23 cellular contexts compared by ENCODE assay signal in the genomic region with DNA sequence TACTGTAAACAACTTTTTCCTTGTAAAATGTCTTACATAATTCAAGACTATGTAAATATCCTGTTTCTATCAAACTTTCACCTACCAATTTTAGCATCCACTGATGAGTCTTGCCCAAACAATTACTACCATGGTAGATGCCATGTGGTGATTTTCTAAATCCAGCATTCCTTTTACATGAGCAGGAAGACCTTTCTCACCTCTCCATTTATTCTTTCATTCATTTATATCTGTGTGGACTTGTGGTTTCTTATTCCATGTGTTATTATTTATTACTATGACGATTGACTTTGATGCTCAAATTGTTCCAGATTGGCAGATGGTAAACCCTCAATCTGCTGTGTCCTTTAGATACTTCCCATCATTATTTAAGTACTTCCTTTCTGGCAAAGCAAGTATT.
DNase-seq lines count a peak whose midpoint lies in the region; ATAC-seq and TF ChIP-seq lines count a peak whose summit lies in the region.
"Had no signal": no experiment of that assay in that cellular context is flagged by ENCODE, and none has a peak within 500 bp of the region (broad histone marks: within the 10 kb centered on the region; RNA-seq: fewer than 3 reads in every experiment).

No MANE protein-coding gene starts in this region.

- no peak for ATAC-seq in GM21447 (IDR thresholded peaks at IDR 0.05; ENCODE audit: unreplicated experiment)
- ATAC-seq in psoas muscle = no peak
- no peak for ATAC-seq in CD4-positive, alpha-beta T cell (ENCODE audit: poor library complexity)
- ATAC-seq: HCT116; left lung; stimulated activated naive CD8-positive, alpha-beta T cell treated with anti-CD3 and anti-CD28 coated beads, Interleukin-15, Interleukin-2, amounts not matched to agents 100 U/mL and 50 U/mL, for 24 hours had no signal

- 73 to 82% (median 78%) methylated on average over 1 of the region's 1 CpG for WGBS in psoas muscle, 3 donors

- H3K27me3 ChIP-seq in osteoblast (ENCODE audit: insufficient read depth, low read length) (no peaks in the 10 kb centered on the region), psoas muscle (ENCODE audit: insufficient read depth in 3 of 3, low read length in 2 of 3) (no peaks in the 10 kb centered on the region), Peyer's patch (no peaks in the 10 kb centered on the region)
- H3K27me3 ChIP-seq in CD4-positive, alpha-beta T cell (ENCODE audit: control insufficient read depth, insufficient read depth, low read length) = no peaks in the 10 kb centered on the region
- H3K27me3 ChIP-seq: left lung, spleen had no signal

- intact Hi-C loops in psoas muscle (cut with DNase I) = loop anchor here in 1 of 2 donors (10.0 kb wide), 1 partner anchor 245 kb away; no protein-coding TSS in a partner anchor
- intact Hi-C loops in CD4-positive, alpha-beta T cell (cut with DNase I, micrococcal nuclease) = no loop called here

- no peaks in the 10 kb centered on the region for H3K9me3 Mint-ChIP-seq in CD4-positive, alpha-beta T cell
- H3K9me3 Mint-ChIP-seq: activated naive CD4-positive, alpha-beta T cell treated with anti-CD3 and anti-CD28 coated beads, Interleukin-2, amount 50 U/mL, for 24 hours; central memory CD8-positive, alpha-beta T cell; T-helper 2 cell treated with Interferon-gamma antibody and Interleukin-4, amounts not matched to agents 5 μg/mL and 100 μg/mL, for 36 hours had no signal

- no peak overlapping the region for H3K4me2 ChIP-seq in osteoblast (ENCODE audit: insufficient read depth, low read length)

- no peak overlapping the region for H2AFZ ChIP-seq in osteoblast (ENCODE audit: low read length)
- H2AFZ ChIP-seq: parathyroid adenoma had no signal

- H3K27ac ChIP-seq in RWPE1 (no peak overlapping the region), osteoblast (ENCODE audit: low read depth, low read length) (peak overlapping the region; percentile 29), psoas muscle (no peak overlapping the region), Peyer's patch (no peak overlapping the region)
- no peak overlapping the region for H3K27ac ChIP-seq in CD4-positive, alpha-beta T cell (ENCODE audit: low read depth, low read length)
- H3K27ac ChIP-seq: HL-60, left lung, parathyroid adenoma, spleen had no signal

- DNase-seq in GM03348 (ENCODE audit: low spot score) (peak; percentile 17), RWPE1 (ENCODE audit: low spot score) (peak; percentile 14), epithelial cell of esophagus (ENCODE audit: low read depth) (peak; percentile 54), osteoblast (ENCODE audit: insufficient read length, low spot score, missing footprints) (no peak), psoas muscle (no peak), Peyer's patch (no peak)
- no peak for DNase-seq in CD4-positive, alpha-beta T cell
- DNase-seq: activated CD4-positive, alpha-beta T cell treated with anti-CD3 and anti-CD28 coated beads for 48 hours; activated T-cell treated with anti-CD3 and anti-CD28 coated beads for 4 hours; C1 segment of cervical spinal cord; DND-41; left lung; NCI-H2081 treated with DMSO at 0.1 percent for 48 hours; SHP77; spleen; stimulated activated naive CD8-positive, alpha-beta T cell treated with anti-CD3 and anti-CD28 coated beads, Interleukin-15, Interleukin-2, amounts not matched to agents 100 U/mL and 50 U/mL, for 24 hours had no signal

- no peaks in the 10 kb centered on the region for H3K9me3 ChIP-seq in osteoblast (ENCODE audit: low read depth, low read length)
- no peaks in the 10 kb centered on the region for H3K9me3 ChIP-seq in psoas muscle
- no peaks in the 10 kb centered on the region for H3K9me3 ChIP-seq in Peyer's patch
- H3K9me3 ChIP-seq in CD4-positive, alpha-beta T cell (ENCODE audit: control insufficient read depth, low read length) = no peaks in the 10 kb centered on the region
- H3K9me3 ChIP-seq: left lung, spleen had no signal

- H3K36me3 ChIP-seq in osteoblast (ENCODE audit: insufficient read depth, low read length) = peaks cover 7% of the 10 kb centered on the region
- peaks cover 0 to 20% of the 10 kb centered on the region in 2 donors for H3K36me3 ChIP-seq in psoas muscle (ENCODE audit: insufficient read depth in 1 of 2, low read depth in 1 of 2)
- H3K36me3 ChIP-seq in Peyer's patch = no peaks in the 10 kb centered on the region

- CTCF ChIA-PET in RWPE1 (lab: Yijun Ruan, JAX) = no interaction called here
- CTCF ChIA-PET in CD4-positive, alpha-beta T cell (lab: Charles Lee) = no interaction called here

- no peaks in the 10 kb centered on the region for H4K20me1 ChIP-seq in osteoblast (ENCODE audit: insufficient read depth, low read length)

- no peak overlapping the region for H3K27ac Mint-ChIP-seq in CD4-positive, alpha-beta T cell
- H3K27ac Mint-ChIP-seq: activated naive CD4-positive, alpha-beta T cell treated with anti-CD3 and anti-CD28 coated beads, Interleukin-2, amount 50 U/mL, for 24 hours; T-helper 2 cell treated with Interferon-gamma antibody and Interleukin-4, amounts not matched to agents 5 μg/mL and 100 μg/mL, for 36 hours had no signal

- no peaks in the 10 kb centered on the region for H3K27me3 Mint-ChIP-seq in CD4-positive, alpha-beta T cell
- H3K27me3 Mint-ChIP-seq: activated naive CD4-positive, alpha-beta T cell treated with anti-CD3 and anti-CD28 coated beads, Interleukin-2, amount 50 U/mL, for 24 hours; central memory CD8-positive, alpha-beta T cell had no signal

- no peak for TF ChIP-seq CTCF in RWPE1 (conservative IDR thresholded peaks at IDR 0.05; ENCODE audit: low read depth)
- TF ChIP-seq CTCF in epithelial cell of esophagus (IDR thresholded peaks at IDR 0.05; ENCODE audit: insufficient read depth, low read depth, low read length, missing control alignments) = no peak
- TF ChIP-seq CTCF in osteoblast (IDR thresholded peaks at IDR 0.05; ENCODE audit: extremely low read depth, low read depth, low read length) = no peak
- TF ChIP-seq CTCF in psoas muscle (IDR thresholded peaks at IDR 0.05) = no peak
- no peak for TF ChIP-seq CTCF in Peyer's patch (IDR thresholded peaks at IDR 0.05)
- TF ChIP-seq CTCF in CD4-positive, alpha-beta T cell (IDR thresholded peaks at IDR 0.05) = no peak

- no peak overlapping the region for H3K4me3 Mint-ChIP-seq in CD4-positive, alpha-beta T cell
- H3K4me3 Mint-ChIP-seq: activated naive CD4-positive, alpha-beta T cell treated with anti-CD3 and anti-CD28 coated beads, Interleukin-2, amount 50 U/mL, for 24 hours; central memory CD8-positive, alpha-beta T cell; T-helper 2 cell treated with Interferon-gamma antibody and Interleukin-4, amounts not matched to agents 5 μg/mL and 100 μg/mL, for 36 hours had no signal

- no peaks in the 10 kb centered on the region for H3K79me2 ChIP-seq in osteoblast (ENCODE audit: insufficient read depth, low read length)
- H3K79me2 ChIP-seq: parathyroid adenoma had no signal

- H3K4me1 Mint-ChIP-seq in CD4-positive, alpha-beta T cell (ENCODE audit: low read depth) = peaks cover 8% of the 10 kb centered on the region
- H3K4me1 Mint-ChIP-seq: central memory CD8-positive, alpha-beta T cell had no signal

- POLR2A ChIA-PET in RWPE1 (lab: Yijun Ruan, JAX; ENCODE audit: low non-redundant PET) = no interaction called here
- POLR2A ChIA-PET in CD4-positive, alpha-beta T cell (lab: Charles Lee) = interaction anchor here (0.7 kb wide), 1 partner anchor 352 kb away, joined by 3 read pairs; no protein-coding TSS in a partner anchor

- peaks cover 10% of the 10 kb centered on the region for H3K4me1 ChIP-seq in osteoblast (ENCODE audit: insufficient read depth, low read length)
- H3K4me1 ChIP-seq in psoas muscle = no peaks in the 10 kb centered on the region
- no peaks in the 10 kb centered on the region for H3K4me1 ChIP-seq in Peyer's patch
- H3K4me1 ChIP-seq: parathyroid adenoma had no signal

- H3K36me3 Mint-ChIP-seq in CD4-positive, alpha-beta T cell (ENCODE audit: low read depth) = peaks cover 24% of the 10 kb centered on the region

- H3K4me3 ChIP-seq in epithelial cell of esophagus (ENCODE audit: low read length) (no peak overlapping the region), osteoblast (ENCODE audit: insufficient read depth, low read length) (no peak overlapping the region), psoas muscle (no peak overlapping the region), Peyer's patch (no peak overlapping the region)
- H3K4me3 ChIP-seq: left lung, spleen had no signal

- TF ChIP-seq POLR2A in Peyer's patch (IDR thresholded peaks at IDR 0.05) = no peak

Comparison
In these comparisons a context has a peak if more than half of its experiments do, and no peak if none do; other contexts are left out.
1. DNase-seq: peak in GM03348 (single experiment), RWPE1 (single experiment) and epithelial cell of esophagus (single experiment); none in osteoblast (single experiment), psoas muscle (0 of 2), Peyer's patch (0 of 3) and CD4-positive, alpha-beta T cell (0 of 10).